ENCODE assay signal across 8 cellular contexts in the genomic region with DNA sequence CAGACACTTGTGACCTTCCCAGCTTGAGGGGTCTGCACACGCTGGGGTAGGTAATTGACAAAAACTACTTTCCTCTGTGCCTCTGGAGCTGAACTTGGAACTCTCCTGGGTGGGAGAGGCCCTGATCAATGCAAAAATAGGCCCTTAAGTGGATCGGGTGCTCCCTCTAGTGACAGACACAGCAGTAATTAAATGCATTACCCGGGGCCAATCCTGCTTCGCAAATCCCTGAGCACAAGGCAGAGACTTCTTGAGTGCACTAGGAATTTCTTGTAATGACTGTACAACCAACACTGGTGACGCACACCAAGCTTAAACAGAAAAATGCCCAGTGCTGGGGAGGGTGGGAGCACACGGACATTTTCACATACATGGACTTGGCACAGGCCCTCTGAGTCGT. TPM values are rescaled to one million over a fixed set of nuclear protein-coding genes. Genes with fewer than 3 reads are reported as not detected.
A peak's percentile ranks its signal among the peaks of the same experiment; 100 is the strongest.
DNase-seq lines count a peak whose midpoint lies in the region; ATAC-seq, FAIRE-seq and TF ChIP-seq lines count a peak whose summit lies in the region.

No MANE protein-coding gene starts in this region.

- H3K27me3 Mint-ChIP-seq in naive thymus-derived CD8-positive, alpha-beta T cell = peaks cover 0 to 9% (median 0%) of the 10 kb centered on the region in 5 donors

- H4K20me1 ChIP-seq in BLaER1 = no peaks in the 10 kb centered on the region

- H3K9me3 ChIP-seq in BLaER1 (peaks cover 15% of the 10 kb centered on the region), upper lobe of left lung (no peaks in the 10 kb centered on the region)

- peaks cover 5 to 28% (median 19%) of the 10 kb centered on the region in 4 donors for H3K4me1 Mint-ChIP-seq in naive thymus-derived CD8-positive, alpha-beta T cell

- H3K9me3 Mint-ChIP-seq in naive thymus-derived CD8-positive, alpha-beta T cell = no peaks in the 10 kb centered on the region

- H3K4me1 ChIP-seq in BLaER1 = peaks cover 50% of the 10 kb centered on the region
- H3K4me1 ChIP-seq in upper lobe of left lung = no peaks in the 10 kb centered on the region

- peak; percentile 33 for FAIRE-seq in H54 (lab: Jason Lieb, UNC)

- H3K27ac Mint-ChIP-seq in naive thymus-derived CD8-positive, alpha-beta T cell = peak overlapping the region in 1 of 10 donors; percentile 2

- H3K4me3 ChIP-seq in BLaER1 = no peak overlapping the region
- no peak overlapping the region for H3K4me3 ChIP-seq in epithelial cell of proximal tubule (ENCODE audit: low read depth, low read length)
- no peak overlapping the region for H3K4me3 ChIP-seq in upper lobe of left lung

- H3K27ac ChIP-seq in BLaER1 = no peak overlapping the region
- H3K27ac ChIP-seq in upper lobe of left lung = no peak overlapping the region

- POLR2A ChIA-PET in naive thymus-derived CD8-positive, alpha-beta T cell (lab: Charles Lee) = interaction anchor here (1.1 kb wide), 1 partner anchor 10 kb away, joined by 3 read pairs; a partner anchor contains a TSS

- TF ChIP-seq EP300 in upper lobe of left lung (IDR thresholded peaks at IDR 0.05) = no peak

- WGBS in upper lobe of left lung, 2 donors = 19 to 22% methylated on average over 6 to 7 of the region's 7 CpGs

- H3K4me2 ChIP-seq in BLaER1 = peak overlapping the region; percentile 31

- DNase-seq in H54 (ENCODE audit: insufficient read length, low spot score) (peak; percentile 95), NCI-H748 treated with DMSO at 0.1 percent for 48 hours (lab: John Stamatoyannopoulos, UW) (peak; percentile 56), epithelial cell of proximal tubule (ENCODE audit: low read depth) (peak; percentile 44), upper lobe of left lung (peak in 1 of 2 donors; percentile 39)
- DNase-seq in activated CD8-positive, alpha-beta memory T cell treated with anti-CD3 and anti-CD28 coated beads, Interleukin-2, amount 50 U/mL, for 4 hours = peak; percentile 52
- peak in 8 of 10 donors; percentile 27 to 80 (median 54) for DNase-seq in naive thymus-derived CD8-positive, alpha-beta T cell

- TF ChIP-seq POLR2A in H54 (IDR thresholded peaks at IDR 0.05; ENCODE audit: low read depth, low read length) (no peak), upper lobe of left lung (IDR thresholded peaks at IDR 0.05) (no peak)

- H3K4me3 Mint-ChIP-seq in naive thymus-derived CD8-positive, alpha-beta T cell = no peak overlapping the region

- ATAC-seq in naive thymus-derived CD8-positive, alpha-beta T cell = peak; percentile 61 to 80
- ATAC-seq in upper lobe of left lung (ENCODE audit: low FRiP score in 2 of 2) = peak; percentile 71 to 89
- ATAC-seq in GM18511 (IDR thresholded peaks at IDR 0.05; ENCODE audit: unreplicated experiment) = no peak

- peaks cover 10% of the 10 kb centered on the region; the same call in 1 of the 2 replicates for H3K36me3 ChIP-seq in BLaER1
- H3K36me3 ChIP-seq in upper lobe of left lung = no peaks in the 10 kb centered on the region

- H3K9ac ChIP-seq in BLaER1 = no peak overlapping the region

- TF ChIP-seq CTCF in epithelial cell of proximal tubule (conservative IDR thresholded peaks at IDR 0.05; ENCODE audit: low read depth, low read length) (peak; percentile 83), upper lobe of left lung (IDR thresholded peaks at IDR 0.05) (peak; percentile 35 to 66 (median 54))

- H3K27me3 ChIP-seq in BLaER1 (no peaks in the 10 kb centered on the region), upper lobe of left lung (no peaks in the 10 kb centered on the region)

- H3K36me3 Mint-ChIP-seq in naive thymus-derived CD8-positive, alpha-beta T cell = no peaks in the 10 kb centered on the region

RNA-seq across cellular contexts. Expression of a gene that starts 10.6 kb away (rescaled TPM):
- 383 and 458 TPM in 2 replicates for total RNA-seq in epithelial cell of proximal tubule
- 10 to 100 TPM; 18.1 to 20.2 TPM for total RNA-seq in naive thymus-derived CD8-positive, alpha-beta T cell
- polyA plus RNA-seq in naive thymus-derived CD8-positive, alpha-beta T cell = 10 to 100 TPM; 18.6 to 25.8 (median 24.5) TPM
- total RNA-seq in upper lobe of left lung = 10 to 100 TPM in 5 of 6 donors, 1 to 10 TPM in 1; 6.5 to 31.6 (median 19.0) TPM

RNA-seq across cellular contexts. Expression of a gene that starts 24.9 kb away (rescaled TPM):
- total RNA-seq in epithelial cell of proximal tubule (0.17 TPM in 1 of 2 replicates, not detected in the other), upper lobe of left lung (not detected)
- total RNA-seq in naive thymus-derived CD8-positive, alpha-beta T cell = not detected
- polyA plus RNA-seq in naive thymus-derived CD8-positive, alpha-beta T cell = not detected

RNA-seq across cellular contexts. Expression of a gene that starts 32.5 kb away (rescaled TPM):
- total RNA-seq in epithelial cell of proximal tubule (412 and 480 TPM in 2 replicates), upper lobe of left lung (1,000 to 10,000 TPM in 2 of 6 donors, 100 to 1,000 TPM in 4; 308 to 1,892 (median 534) TPM)
- 1,000 to 10,000 TPM; 2,967 to 2,995 TPM for total RNA-seq in naive thymus-derived CD8-positive, alpha-beta T cell
- 1,000 to 10,000 TPM in 1 of 3 donors, 100 to 1,000 TPM in 2; 559 to 1,017 (median 787) TPM for polyA plus RNA-seq in naive thymus-derived CD8-positive, alpha-beta T cell

RNA-seq across cellular contexts. Expression of a gene that starts 34.1 kb away (rescaled TPM):
- 16.3 and 21.4 TPM in 2 replicates for total RNA-seq in epithelial cell of proximal tubule
- 10 to 100 TPM in 1 of 2 experiments, 1 to 10 TPM in 1; 10.0 to 10.2 TPM for total RNA-seq in naive thymus-derived CD8-positive, alpha-beta T cell
- polyA plus RNA-seq in naive thymus-derived CD8-positive, alpha-beta T cell = 1 to 10 TPM; 1.1 to 1.5 (median 1.3) TPM
- total RNA-seq in upper lobe of left lung = 10 to 100 TPM; 22.0 to 54.6 (median 36.0) TPM

RNA-seq across cellular contexts. Expression of a gene that starts 41.6 kb away (rescaled TPM):
- total RNA-seq in epithelial cell of proximal tubule = not detected in 2 replicates
- not detected for total RNA-seq in naive thymus-derived CD8-positive, alpha-beta T cell
- not detected for polyA plus RNA-seq in naive thymus-derived CD8-positive, alpha-beta T cell
- total RNA-seq in upper lobe of left lung = 10 to 100 TPM in 4 of 6 donors, 1 to 10 TPM in 1, under 1 TPM in 1; 0.92 to 48.6 (median 20.9) TPM

Comparison
In these comparisons a context has a peak if more than half of its experiments do, and no peak if none do; other contexts are left out.
1. RNA of a gene that starts 10.6 kb away (total RNA-seq): 383 to 458 TPM in epithelial cell of proximal tubule; 6.5 to 31.6 TPM in upper lobe of left lung and 18.1 to 20.2 TPM in naive thymus-derived CD8-positive, alpha-beta T cell; every median in the first group is over 10 times any median in the second.